ENCODE assay signal across 9 cellular contexts in the genomic region with DNA sequence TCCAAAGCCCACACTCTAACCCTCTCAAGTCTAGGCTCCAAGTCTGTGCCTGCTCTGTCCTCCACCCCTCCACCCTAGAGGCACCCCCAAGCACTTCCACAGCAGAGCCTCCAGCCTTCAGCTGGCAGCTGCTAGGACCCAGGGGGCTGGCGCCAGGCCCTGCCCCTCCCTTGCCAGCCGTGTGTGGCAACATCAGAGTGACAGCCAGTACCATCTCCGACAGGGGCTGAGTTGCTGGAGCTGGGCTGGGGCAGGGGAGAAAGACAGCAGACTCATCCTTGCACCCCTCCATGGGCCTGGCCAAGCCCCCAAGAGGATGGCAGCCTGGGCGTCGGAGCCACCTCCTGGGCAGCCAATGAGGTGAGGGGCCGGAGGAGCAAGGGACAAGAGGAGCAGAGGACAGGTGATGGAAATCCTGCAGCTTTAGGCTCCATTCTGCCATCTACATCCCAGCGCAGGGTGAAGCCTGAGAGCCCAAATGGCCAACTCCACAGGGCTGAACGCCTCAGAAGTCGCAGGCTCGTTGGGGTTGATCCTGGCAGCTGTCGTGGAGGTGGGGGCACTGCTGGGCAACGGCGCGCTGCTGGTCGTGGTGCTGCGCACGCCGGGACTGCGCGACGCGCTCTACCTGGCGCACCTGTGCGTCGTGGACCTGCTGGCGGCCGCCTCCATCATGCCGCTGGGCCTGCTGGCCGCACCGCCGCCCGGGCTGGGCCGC. TPM values are rescaled to one million over a fixed set of nuclear protein-coding genes. Genes with fewer than 3 reads are reported as not detected.
DNase-seq lines count a peak whose midpoint lies in the region; ATAC-seq, FAIRE-seq and TF ChIP-seq lines count a peak whose summit lies in the region.
"Had no signal": no experiment of that assay in that cellular context is flagged by ENCODE, and none has a peak within 500 bp of the region (broad histone marks: within the 10 kb centered on the region; RNA-seq: fewer than 3 reads in every experiment).

Gene GPR62 (plus strand): TSS at position 207 of the 718 bp plus-strand sequence. CDS start 272 bp downstream, at position 479.

- H2AFZ ChIP-seq in endothelial cell of umbilical vein (ENCODE audit: low read depth, low read length) = peak within 1 kb of the TSS; percentile 85

- no peak for FAIRE-seq in endothelial cell of umbilical vein (lab: Jason Lieb, UNC)

- WGBS in upper lobe of left lung, 2 donors = 48 to 62% methylated on average over 3 to 14 of the region's 33 CpGs

- POLR2A ChIA-PET in endothelial cell of umbilical vein (lab: Charles Lee) = no interaction called here

- peak within 1 kb of the TSS; percentile 67 for H3K4me2 ChIP-seq in endothelial cell of umbilical vein (ENCODE audit: insufficient read depth, low read length)

- H3K4me1 ChIP-seq in endothelial cell of umbilical vein (ENCODE audit: control insufficient read depth, extremely low read depth, insufficient read depth, low read length) = no peaks in the 10 kb centered on the region
- no peaks in the 10 kb centered on the region for H3K4me1 ChIP-seq in mucosa of rectum (ENCODE audit: control insufficient read depth in 2 of 2, insufficient read depth in 2 of 2, low read length in 2 of 2)
- peaks cover 6 to 18% (median 10%) of the 10 kb centered on the region in 4 donors for H3K4me1 ChIP-seq in upper lobe of left lung

- H3K9me3 Mint-ChIP-seq in activated naive CD4-positive, alpha-beta T cell treated with anti-CD3 and anti-CD28 coated beads for 36 hours = no peaks in the 10 kb centered on the region

- DNase-seq in activated naive CD4-positive, alpha-beta T cell treated with anti-CD3 and anti-CD28 coated beads for 36 hours = no peak
- DNase-seq in activated naive CD4-positive, alpha-beta T cell treated with Interleukin-2 at 50 U/mL for 16 hours = no peak
- DNase-seq in endothelial cell of umbilical vein (ENCODE audit: low read depth, low spot score) = no peak
- peak in 1 of 2 donors; percentile 70 for DNase-seq in upper lobe of left lung
- DNase-seq in HuH-7.5 (ENCODE audit: low spot score) = no peak
- DNase-seq: NCI-H187 treated with DMSO at 0.1 percent for 48 hours had no signal

- no TSS peak for BruUV-seq in endothelial cell of umbilical vein (replicated peaks; lab: Mats Ljungman, UMichigan)

- H3K36me3 ChIP-seq in endothelial cell of umbilical vein (ENCODE audit: control insufficient read depth in 2 of 2, extremely low read depth in 1 of 2, insufficient read depth in 2 of 2, low read length in 2 of 2) (peaks cover 0 to 2% of the 10 kb centered on the region in 2 experiments), mucosa of rectum (ENCODE audit: control insufficient read depth in 2 of 2, insufficient read depth in 2 of 2, low read length in 2 of 2) (peaks cover under 1 to 2% of the 10 kb centered on the region in 2 donors), upper lobe of left lung (peaks cover 0 to 22% (median 10%) of the 10 kb centered on the region in 4 donors)

- H3K4me3 ChIP-seq in endothelial cell of umbilical vein (replicated peaks in 1 of 3; ENCODE audit: insufficient read depth in 1 of 3, low read depth in 1 of 3, low read length in 3 of 3) = peak within 1 kb of the TSS in 2 of 3 experiments; percentile 5 to 10
- H3K4me3 ChIP-seq in mucosa of rectum (ENCODE audit: low read length in 2 of 2) = peak within 1 kb of the TSS; percentile 44 to 48
- peak within 1 kb of the TSS in 3 of 4 donors; percentile 31 to 57 (median 54) for H3K4me3 ChIP-seq in upper lobe of left lung

- no peak within 1 kb of the TSS for H3K27ac Mint-ChIP-seq in activated naive CD4-positive, alpha-beta T cell treated with anti-CD3 and anti-CD28 coated beads for 36 hours

- H3K4me1 Mint-ChIP-seq in activated naive CD4-positive, alpha-beta T cell treated with anti-CD3 and anti-CD28 coated beads for 36 hours (ENCODE audit: low read depth) = no peaks in the 10 kb centered on the region

- H4K20me1 ChIP-seq in endothelial cell of umbilical vein (replicated peaks; ENCODE audit: control insufficient read depth, extremely low read depth, insufficient read depth, low read length) = no peaks in the 10 kb centered on the region

- intact Hi-C loops in activated naive CD4-positive, alpha-beta T cell treated with anti-CD3 and anti-CD28 coated beads for 36 hours (cut with micrococcal nuclease) = no loop called here
- intact Hi-C loops in endothelial cell of umbilical vein (cut with micrococcal nuclease) = no loop called here

- no peak for TF ChIP-seq EP300 in upper lobe of left lung (IDR thresholded peaks at IDR 0.05)

- no peaks in the 10 kb centered on the region for H3K9me1 ChIP-seq in endothelial cell of umbilical vein (replicated peaks; ENCODE audit: control insufficient read depth, extremely low read depth, insufficient read depth, low read length)

- H3K27ac ChIP-seq in endothelial cell of umbilical vein (ENCODE audit: insufficient read depth, low read depth, low read length) (no peak within 1 kb of the TSS), mucosa of rectum (ENCODE audit: low read depth in 2 of 2, low read length in 2 of 2) (peak within 1 kb of the TSS in 1 of 2 donors; percentile 32), upper lobe of left lung (peak within 1 kb of the TSS; percentile 39 to 64 (median 54))

- CTCF ChIA-PET in activated naive CD4-positive, alpha-beta T cell treated with anti-CD3 and anti-CD28 coated beads for 36 hours (lab: Charles Lee) = interaction anchor here (1.3 to 2.1 kb wide), 3 partner anchors 11 to 16 kb away, joined by 3 to 6 read pairs (median 4); no protein-coding TSS in a partner anchor
- CTCF ChIA-PET in endothelial cell of umbilical vein (lab: Charles Lee) = no interaction called here

- no peak within 1 kb of the TSS for H3K9ac ChIP-seq in endothelial cell of umbilical vein (replicated peaks; ENCODE audit: extremely low read depth, insufficient read depth, low read length)
- peak within 1 kb of the TSS in 1 of 2 donors; percentile 49 for H3K9ac ChIP-seq in mucosa of rectum (ENCODE audit: low read depth in 1 of 2, low read length in 2 of 2)

- H3K4me3 Mint-ChIP-seq in activated naive CD4-positive, alpha-beta T cell treated with anti-CD3 and anti-CD28 coated beads for 36 hours = peak within 1 kb of the TSS; percentile 17

- ATAC-seq in upper lobe of left lung (ENCODE audit: low FRiP score in 2 of 2) = no peak
- ATAC-seq in GM18909 (IDR thresholded peaks at IDR 0.05; ENCODE audit: poor library complexity, unreplicated experiment) = no peak
- ATAC-seq in HG03039 (IDR thresholded peaks at IDR 0.05; ENCODE audit: unreplicated experiment) = no peak

- H3K79me2 ChIP-seq in endothelial cell of umbilical vein (ENCODE audit: control insufficient read depth, insufficient read depth, low read length) = no peaks in the 10 kb centered on the region

- no peak for TF ChIP-seq POLR2A in endothelial cell of umbilical vein (IDR thresholded peaks at IDR 0.05; ENCODE audit: low read depth, low read length)
- TF ChIP-seq POLR2A in upper lobe of left lung (IDR thresholded peaks at IDR 0.05) = no peak

- no peaks in the 10 kb centered on the region for H3K36me3 Mint-ChIP-seq in activated naive CD4-positive, alpha-beta T cell treated with anti-CD3 and anti-CD28 coated beads for 36 hours (ENCODE audit: low read depth)

- H3K9me3 ChIP-seq in endothelial cell of umbilical vein (replicated peaks; ENCODE audit: control insufficient read depth, insufficient read depth, low read length) (no peaks in the 10 kb centered on the region), mucosa of rectum (ENCODE audit: control insufficient read depth in 2 of 2, low read length in 2 of 2) (no peaks in the 10 kb centered on the region), upper lobe of left lung (no peaks in the 10 kb centered on the region)

- TF ChIP-seq CTCF in endothelial cell of umbilical vein (IDR thresholded peaks at IDR 0.05; ENCODE audit: extremely low read depth in 1 of 2, insufficient read depth in 1 of 2, low read depth in 1 of 2, low read length in 2 of 2) (no peak), upper lobe of left lung (IDR thresholded peaks at IDR 0.05) (no peak)

- dilution Hi-C loops in endothelial cell of umbilical vein (cut with MboI; ENCODE audit: extremely low pct_ligation_motif_present, low sequenced_read_pairs) = no loop called here

- H3K27me3 ChIP-seq in endothelial cell of umbilical vein (ENCODE audit: control insufficient read depth in 2 of 2, insufficient read depth in 2 of 2, low read length in 2 of 2) (peaks cover 7 to 13% of the 10 kb centered on the region in 2 experiments), mucosa of rectum (ENCODE audit: control insufficient read depth in 2 of 2, insufficient read depth in 2 of 2, low read length in 2 of 2) (peaks cover 0 to 7% of the 10 kb centered on the region in 2 donors), upper lobe of left lung (peaks cover 0 to 9% (median 0%) of the 10 kb centered on the region in 4 donors)

- H3K27me3 Mint-ChIP-seq in activated naive CD4-positive, alpha-beta T cell treated with anti-CD3 and anti-CD28 coated beads for 36 hours (ENCODE audit: low read depth) = peaks cover 17% of the 10 kb centered on the region

TF ChIP-seq in endothelial cell of umbilical vein, 7 proteins besides CTCF, POLR2A, EP300 and RAD21:
- no peak for TF ChIP-seq EZH2 (IDR thresholded peaks at IDR 0.05; ENCODE audit: borderline replicate concordance, low read depth, low read length, severe bottlenecking)
- peak; percentile 12 for TF ChIP-seq POLR2AphosphoS5 (IDR thresholded peaks at IDR 0.05; ENCODE audit: insufficient read depth, low read depth, low read length)
- no peak for TF ChIP-seq MAX (IDR thresholded peaks at IDR 0.05; ENCODE audit: insufficient read depth, insufficient read length)

RNA-seq across cellular contexts. Expression of gene GPR62, which starts in this region (rescaled TPM):
- not detected for total RNA-seq in activated naive CD4-positive, alpha-beta T cell treated with anti-CD3 and anti-CD28 coated beads for 36 hours
- total RNA-seq in endothelial cell of umbilical vein (0.15 TPM in 1 of 2 replicates, not detected in the other), upper lobe of left lung (not detected)
- 0.04 TPM in 1 of 2 replicates, not detected in the other for polyA plus RNA-seq in endothelial cell of umbilical vein
- 0.03 TPM in 1 of 2 replicates, not detected in the other for polyA plus RNA-seq in endothelial cell of umbilical vein (2011; cell fraction: cytosol; rRNA removed)
- 0.07 and 0.10 TPM in 2 replicates for polyA plus RNA-seq in endothelial cell of umbilical vein (2011; cell fraction: nucleus; rRNA removed)
- polyA plus RNA-seq in endothelial cell of umbilical vein (2012) = 0.09 TPM in 1 of 2 replicates, not detected in the other
- not detected in 2 replicates for polyA minus RNA-seq in endothelial cell of umbilical vein
- not detected for polyA minus RNA-seq in endothelial cell of umbilical vein (2011; cell fraction: cytosol; rRNA and poly(A)+ RNA removed)
- polyA minus RNA-seq in endothelial cell of umbilical vein (2011; cell fraction: nucleus; rRNA and poly(A)+ RNA removed) = not detected in 2 replicates
